In genomic region chr10:113073549-113074189, GRCh38 we compare ENCODE assay signal across 10 cellular contexts.
A peak's percentile ranks its signal among the peaks of the same experiment; 100 is the strongest.
DNase-seq lines count a peak whose midpoint lies in the region; ATAC-seq and TF ChIP-seq lines count a peak whose summit lies in the region.
"Had no signal": no experiment of that assay in that cellular context is flagged by ENCODE, and none has a peak within 500 bp of the region (broad histone marks: within the 10 kb centered on the region; RNA-seq: fewer than 3 reads in every experiment).

No MANE protein-coding gene starts in this region.

- CTCF ChIA-PET in PC-3 (lab: Charles Lee) = no interaction called here

- peak overlapping the region; percentile 77 for H3K4me2 ChIP-seq in PC-3 (ENCODE audit: low read length)

- H3K4me3 ChIP-seq in PC-3 (ENCODE audit: low read length) (no peak overlapping the region; the same call in 1 of the 2 replicates), esophagus squamous epithelium (peak overlapping the region in 1 of 4 donors; percentile 43), muscle layer of duodenum (ENCODE audit: low read depth in 1 of 2, low read length in 2 of 2) (no peak overlapping the region)

- H3K27ac ChIP-seq in PC-3 (ENCODE audit: low read length) (peak overlapping the region; percentile 81), esophagus squamous epithelium (peak overlapping the region in 3 of 4 donors; percentile 54 to 84 (median 69)), muscle layer of duodenum (ENCODE audit: low read length) (peak overlapping the region; percentile 58)
- H3K27ac ChIP-seq: VCaP had no signal

- no peaks in the 10 kb centered on the region for H4K20me1 ChIP-seq in PC-3 (ENCODE audit: low read length)

- no peaks in the 10 kb centered on the region for H3K27me3 ChIP-seq in PC-3 (ENCODE audit: low read length)
- H3K27me3 ChIP-seq in esophagus squamous epithelium = no peaks in the 10 kb centered on the region
- H3K27me3 ChIP-seq in muscle layer of duodenum (ENCODE audit: low read depth, low read length) = no peaks in the 10 kb centered on the region

- no peaks in the 10 kb centered on the region; the same call in 1 of the 2 replicates for H3K36me3 ChIP-seq in PC-3 (ENCODE audit: low read depth, low read length)
- peaks cover 0 to 5% (median 0%) of the 10 kb centered on the region in 3 donors for H3K36me3 ChIP-seq in esophagus squamous epithelium
- H3K36me3 ChIP-seq in muscle layer of duodenum (ENCODE audit: control insufficient read depth in 1 of 2, insufficient read depth in 2 of 2, low read length in 2 of 2) = no peaks in the 10 kb centered on the region

- H3K9me3 ChIP-seq in PC-3 (ENCODE audit: low read length) (no peaks in the 10 kb centered on the region), esophagus squamous epithelium (no peaks in the 10 kb centered on the region), muscle layer of duodenum (ENCODE audit: control insufficient read depth in 1 of 2, low read length in 2 of 2) (no peaks in the 10 kb centered on the region)

- intact Hi-C loops in PC-3 (cut with micrococcal nuclease) = loop anchor here (5.0 kb wide), 1 partner anchor 116 kb away; no protein-coding TSS in a partner anchor
- intact Hi-C loops in esophagus squamous epithelium (cut with DNase I) = no loop called here

- peak overlapping the region; percentile 29 for H3K9ac ChIP-seq in PC-3 (ENCODE audit: low read length)

- no peak for TF ChIP-seq CTCF in PC-3 (conservative IDR thresholded peaks at IDR 0.05; ENCODE audit: low read depth, low read length)
- TF ChIP-seq CTCF in esophagus squamous epithelium (IDR thresholded peaks at IDR 0.05) = no peak

- TF ChIP-seq POLR2A in esophagus squamous epithelium (IDR thresholded peaks at IDR 0.05) = no peak

- 48 to 53% methylated on average over 18 to 22 of the region's 23 CpGs for WGBS in esophagus squamous epithelium, 2 donors

- DNase-seq in AG08396 (ENCODE audit: low spot score) (peak; percentile 88), PC-3 (peak; percentile 92), esophagus squamous epithelium (lab: John Stamatoyannopoulos, UW) (no peak), NCI-H146 (lab: John Stamatoyannopoulos, UW) (no peak), NCI-H446 (lab: John Stamatoyannopoulos, UW) (no peak)
- DNase-seq in activated CD8-positive, alpha-beta memory T cell treated with anti-CD3 and anti-CD28 coated beads for 24 hours = no peak
- DNase-seq: CD4-positive, alpha-beta T cell had no signal

- no peak overlapping the region for H2AFZ ChIP-seq in PC-3 (ENCODE audit: low read length)

- ATAC-seq in PC-3 (peak; percentile 92), HG03025 (IDR thresholded peaks at IDR 0.05; ENCODE audit: low FRiP score, unreplicated experiment) (no peak)

- POLR2A ChIA-PET in PC-3 (lab: Charles Lee; ENCODE audit: unreplicated experiment) = no interaction called here

- no TSS peak for BruUV-seq in PC-3 (replicated peaks; lab: Mats Ljungman, UMichigan)

- H3F3A ChIP-seq in PC-3 (ENCODE audit: low read length, unreplicated experiment) = no peaks in the 10 kb centered on the region

- H3K79me2 ChIP-seq in PC-3 (ENCODE audit: low read length) = peaks cover 48% of the 10 kb centered on the region

- H3K4me1 ChIP-seq in PC-3 (ENCODE audit: insufficient read depth, low read length) (peaks cover 22% of the 10 kb centered on the region), esophagus squamous epithelium (peaks cover 0 to 58% (median 25%) of the 10 kb centered on the region in 3 donors), muscle layer of duodenum (ENCODE audit: control insufficient read depth in 1 of 2, insufficient read depth in 2 of 2, low read length in 2 of 2) (peaks cover 6 to 16% of the 10 kb centered on the region in 2 donors)

- no peaks in the 10 kb centered on the region for H3K9me2 ChIP-seq in PC-3 (replicated peaks; ENCODE audit: low read length)

Comparison
In these comparisons a context has a peak if more than half of its experiments do, and no peak if none do; other contexts are left out.
1. DNase-seq: peak in AG08396 (single experiment) and PC-3 (single experiment); none in esophagus squamous epithelium (single experiment), NCI-H146 (single experiment), activated CD8-positive, alpha-beta memory T cell treated with anti-CD3 and anti-CD28 coated beads for 24 hours (single experiment) and NCI-H446 (0 of 2).
2. Peak in every context shown above with its lines, with median percentiles within 50 percentile points of each other: H3K27ac ChIP-seq.